Comparison of ENCODE assay signal across 9 cellular contexts in genomic region chr12:71556881-71557280, GRCh38.
DNase-seq lines count a peak whose midpoint lies in the region; ATAC-seq and TF ChIP-seq lines count a peak whose summit lies in the region.
"Had no signal": no experiment of that assay in that cellular context is flagged by ENCODE, and none has a peak within 500 bp of the region (broad histone marks: within the 10 kb centered on the region; RNA-seq: fewer than 3 reads in every experiment).

No MANE protein-coding gene starts in this region.

- no peaks in the 10 kb centered on the region for H3K9me3 Mint-ChIP-seq in Caco-2 (ENCODE audit: unreplicated experiment)

- H3K4me3 ChIP-seq in Caco-2 (ENCODE audit: low read depth, low read length) = no peak overlapping the region
- no peak overlapping the region for H3K4me3 ChIP-seq in cardiac fibroblast (replicated peaks in 1 of 2; ENCODE audit: low read depth in 2 of 2, low read length in 2 of 2)
- no peak overlapping the region for H3K4me3 ChIP-seq in mesodermal cell (ENCODE audit: extremely low read depth, insufficient read depth, low read length, poor library complexity, severe bottlenecking)
- H3K4me3 ChIP-seq in prostate gland = no peak overlapping the region

- TF ChIP-seq RAD21 in Ishikawa (IDR thresholded peaks at IDR 0.05; ENCODE audit: low read depth) = no peak; the same call in 1 of the 2 replicates

- no peaks in the 10 kb centered on the region for H3K4me1 ChIP-seq in Caco-2
- H3K4me1 ChIP-seq in mesodermal cell (ENCODE audit: control insufficient read depth, insufficient read depth, low read length, poor library complexity, severe bottlenecking) = peaks cover 24% of the 10 kb centered on the region
- no peaks in the 10 kb centered on the region for H3K4me1 ChIP-seq in prostate gland (replicated peaks)

- BruUV-seq in Caco-2 (replicated peaks; lab: Mats Ljungman, UMichigan) = no TSS peak

- H3K9me3 ChIP-seq in Caco-2 (no peaks in the 10 kb centered on the region), mesodermal cell (ENCODE audit: control insufficient read depth, low read length) (no peaks in the 10 kb centered on the region), prostate gland (no peaks in the 10 kb centered on the region)
- H3K9me3 ChIP-seq: neutrophil had no signal

- TF ChIP-seq CTCF in Caco-2 (IDR thresholded peaks at IDR 0.05; ENCODE audit: insufficient read depth in 1 of 2, low read depth in 1 of 2, low read length in 1 of 2, severe bottlenecking in 1 of 2, unreplicated experiment in 1 of 2) (no peak), cardiac fibroblast (IDR thresholded peaks at IDR 0.05; ENCODE audit: low read depth, low read length) (no peak), prostate gland (IDR thresholded peaks at IDR 0.05) (no peak)

- no peaks in the 10 kb centered on the region for H3K27me3 Mint-ChIP-seq in Caco-2 (ENCODE audit: insufficient read depth, unreplicated experiment)

- peak overlapping the region; percentile 82 for H3K27ac ChIP-seq in mesodermal cell (ENCODE audit: low read depth, low read length, severe bottlenecking)
- no peak overlapping the region for H3K27ac ChIP-seq in prostate gland
- H3K27ac ChIP-seq: neutrophil had no signal

- H3K36me3 Mint-ChIP-seq in Caco-2 (ENCODE audit: insufficient read depth, unreplicated experiment) = peaks cover 8% of the 10 kb centered on the region

- H3K4me3 Mint-ChIP-seq in Caco-2 (ENCODE audit: unreplicated experiment) = no peak overlapping the region

- no peaks in the 10 kb centered on the region for H3K36me3 ChIP-seq in Caco-2 (ENCODE audit: control insufficient read depth, insufficient read depth, low read length)
- no peaks in the 10 kb centered on the region for H3K36me3 ChIP-seq in mesodermal cell (ENCODE audit: control insufficient read depth, insufficient read depth, low read length)
- H3K36me3 ChIP-seq in prostate gland = no peaks in the 10 kb centered on the region
- H3K36me3 ChIP-seq: neutrophil had no signal

- ATAC-seq in HG03139 (IDR thresholded peaks at IDR 0.05; ENCODE audit: unreplicated experiment) (no peak), GM21515 (IDR thresholded peaks at IDR 0.05; ENCODE audit: unreplicated experiment) (no peak), GM21381 (IDR thresholded peaks at IDR 0.05; ENCODE audit: unreplicated experiment) (no peak)

- WGBS in mesodermal cell (ENCODE audit: insufficient coverage in 2 of 2), 2 experiments = 13 to 33% methylated on average over 4 of the region's 4 CpGs
- WGBS in prostate gland = 89% methylated on average over 4 of the region's 4 CpGs

- DNase-seq in Caco-2 (peak; percentile 28 to 50), cardiac fibroblast (ENCODE audit: low read depth in 2 of 2) (peak; percentile 65 to 90), prostate gland (ENCODE audit: low spot score) (no peak)

- no peak overlapping the region for H3K27ac Mint-ChIP-seq in Caco-2 (ENCODE audit: unreplicated experiment)

- H3K27me3 ChIP-seq in Caco-2 (replicated peaks; ENCODE audit: control insufficient read depth, insufficient read depth, low read length) (no peaks in the 10 kb centered on the region), prostate gland (replicated peaks; ENCODE audit: insufficient read depth) (no peaks in the 10 kb centered on the region)
- H3K27me3 ChIP-seq: neutrophil had no signal

- no peak for TF ChIP-seq POLR2A in prostate gland (IDR thresholded peaks at IDR 0.05)

- no peaks in the 10 kb centered on the region for H3K4me1 Mint-ChIP-seq in Caco-2 (ENCODE audit: low read depth, unreplicated experiment)

- peak; percentile 83 for TF ChIP-seq EP300 in Ishikawa (IDR thresholded peaks at IDR 0.05; ENCODE audit: borderline replicate concordance)

- POLR2A ChIA-PET in Caco-2 (lab: Charles Lee) = no interaction called here

- CTCF ChIA-PET in Caco-2 (lab: Charles Lee) = no interaction called here

- intact Hi-C loops in Caco-2 (cut with micrococcal nuclease; ENCODE audit: unreplicated experiment) (no loop called here), prostate gland (cut with DNase I) (no loop called here)

TF ChIP-seq in Ishikawa, 13 proteins besides CTCF, POLR2A, EP300 and RAD21:
- TF ChIP-seq CEBPB (IDR thresholded peaks at IDR 0.05) = no peak
- no peak for TF ChIP-seq USF1 (IDR thresholded peaks at IDR 0.05)
- TF ChIP-seq MAX (IDR thresholded peaks at IDR 0.05) = peak; percentile 60
- no peak for TF ChIP-seq FOXM1 (IDR thresholded peaks at IDR 0.05; ENCODE audit: borderline replicate concordance, low read depth)
- TF ChIP-seq TCF12 (IDR thresholded peaks at IDR 0.05; ENCODE audit: low read depth) = peak; percentile 82
- no peak for TF ChIP-seq CREB1 (IDR thresholded peaks at IDR 0.05; ENCODE audit: low read depth)
- TF ChIP-seq TEAD4 (IDR thresholded peaks at IDR 0.05) = peak; percentile 96
- TF ChIP-seq NFIC (IDR thresholded peaks at IDR 0.05) = no peak
- peak; percentile 35; the same call in 1 of the 2 replicates for TF ChIP-seq YY1 (IDR thresholded peaks at IDR 0.05; ENCODE audit: low read depth)
